Comparison of ENCODE assay signal across 17 cellular contexts in genomic region chr3:129611446-129611800, GRCh38. TPM values are rescaled to one million over a fixed set of nuclear protein-coding genes. Genes with fewer than 3 reads are reported as not detected.
DNase-seq lines count a peak whose midpoint lies in the region; ATAC-seq, FAIRE-seq and TF ChIP-seq lines count a peak whose summit lies in the region.
"Had no signal": no experiment of that assay in that cellular context is flagged by ENCODE, and none has a peak within 500 bp of the region (broad histone marks: within the 10 kb centered on the region; RNA-seq: fewer than 3 reads in every experiment).

No MANE protein-coding gene starts in this region.

- CTCF ChIA-PET in K562 (lab: Yijun Ruan, JAX; ENCODE audit: low intra/inter-chr PET ratio) = no interaction called here

- in situ Hi-C loops in K562 (cut with MboI) = no loop called here

- H3K27me3 ChIP-seq in HUES48 (ENCODE audit: control insufficient read depth, insufficient read depth, low read length) (peaks cover 10% of the 10 kb centered on the region), K562 (ENCODE audit: control insufficient read depth in 2 of 2, insufficient read depth in 2 of 2, low read length in 2 of 2) (no peaks in the 10 kb centered on the region), mesendoderm (ENCODE audit: insufficient read depth, low read length, poor library complexity) (no peaks in the 10 kb centered on the region), thoracic aorta (replicated peaks; ENCODE audit: insufficient read depth) (no peaks in the 10 kb centered on the region), MG63 (no peaks in the 10 kb centered on the region)
- H3K27me3 ChIP-seq: hepatocyte had no signal

- ATAC-seq in K562 (no peak), thoracic aorta (ENCODE audit: insufficient number of reproducible peaks, low FRiP score, low read depth) (no peak)
- ATAC-seq: activated T-helper 17 cell treated with anti-CD3 and anti-CD28 coated beads, Interleukin-2, amount 50 U/mL, for 72 hours; esophagus mucosa had no signal

- no peak for TF ChIP-seq CTCF in K562 (IDR thresholded peaks at IDR 0.05 in 2 of 3, conservative IDR thresholded peaks at IDR 0.05 in 1 of 3; ENCODE audit: insufficient read depth in 2 of 3, low read depth in 1 of 3, low read length in 3 of 3)
- TF ChIP-seq CTCF in thoracic aorta (IDR thresholded peaks at IDR 0.05) = no peak

- FAIRE-seq in K562 (lab: Jason Lieb, UNC) = no peak
- FAIRE-seq: colon, H54 had no signal

- H2AFZ ChIP-seq in K562 (ENCODE audit: low read depth, low read length) = no peak overlapping the region
- H2AFZ ChIP-seq: hepatocyte had no signal

- no peak for TF ChIP-seq POLR2A in K562 (conservative IDR thresholded peaks at IDR 0.05)

- H3K27ac ChIP-seq in HUES48 (ENCODE audit: low read depth, low read length) = peak overlapping the region; percentile 71
- no peak overlapping the region for H3K27ac ChIP-seq in K562 (ENCODE audit: extremely low read depth, low read depth, low read length)
- peak overlapping the region; percentile 81 for H3K27ac ChIP-seq in mesendoderm (ENCODE audit: low read depth, low read length)
- peak overlapping the region; percentile 67 to 70 for H3K27ac ChIP-seq in thoracic aorta
- H3K27ac ChIP-seq: C4-2B, hepatocyte had no signal

- DNase-seq in K562 (ENCODE audit: extremely low read depth in 1 of 4, low spot score in 3 of 4) (no peak), mesendoderm (no peak), thoracic aorta (ENCODE audit: low spot score) (no peak), NCI-H1417 (lab: John Stamatoyannopoulos, UW) (no peak), MG63 (no peak), DMS53 (lab: John Stamatoyannopoulos, UW) (no peak)
- DNase-seq: DND-41, naive B cell, NCI-H1417 treated with DMSO at 0.1 percent for 48 hours, OCI-M1 had no signal

- no peak overlapping the region for H2BK120ac ChIP-seq in mesendoderm (ENCODE audit: low read depth, low read length)

- peak overlapping the region; percentile 60 for H3K23ac ChIP-seq in mesendoderm (ENCODE audit: low read length)

- no peak overlapping the region for H2BK15ac ChIP-seq in mesendoderm (replicated peaks; ENCODE audit: low read depth)

- no peaks in the 10 kb centered on the region for H3K79me1 ChIP-seq in mesendoderm (ENCODE audit: low read length)

- H3K9me3 ChIP-seq in HUES48 (ENCODE audit: control insufficient read depth, insufficient read depth, low read length) (no peaks in the 10 kb centered on the region), K562 (replicated peaks; ENCODE audit: control insufficient read depth, insufficient read depth, low read depth, low read length) (no peaks in the 10 kb centered on the region), thoracic aorta (no peaks in the 10 kb centered on the region), MG63 (no peaks in the 10 kb centered on the region)

- peak overlapping the region; percentile 74 for H4K5ac ChIP-seq in mesendoderm (ENCODE audit: low read length)

- H3K79me2 ChIP-seq in K562 (ENCODE audit: control insufficient read depth, insufficient read depth, low read length) (no peaks in the 10 kb centered on the region), mesendoderm (ENCODE audit: control insufficient read depth, insufficient read depth, low read length) (no peaks in the 10 kb centered on the region)
- H3K79me2 ChIP-seq: hepatocyte had no signal

- BruUV-seq in K562 (replicated peaks; lab: Mats Ljungman, UMichigan) = no TSS peak

- H3K4ac ChIP-seq in mesendoderm (ENCODE audit: low read depth, low read length) = peak overlapping the region; percentile 6

- H3K4me3 ChIP-seq in HUES48 (ENCODE audit: low read depth, low read length) (no peak overlapping the region), K562 (no peak overlapping the region), mesendoderm (ENCODE audit: low read length) (no peak overlapping the region), thoracic aorta (peak overlapping the region; percentile 25), MG63 (no peak overlapping the region)
- H3K4me3 ChIP-seq: hepatocyte had no signal

- 96% methylated on average over 5 of the region's 9 CpGs for WGBS in K562 (ENCODE audit: insufficient coverage, low coverage, missing lambda C conversion rate)
- WGBS in mesendoderm (ENCODE audit: extremely low coverage, insufficient coverage, low lambda C conversion rate) = no CpG with 5 or more reads among the region's 9 CpGs

- no peaks in the 10 kb centered on the region for H4K20me1 ChIP-seq in K562 (replicated peaks; ENCODE audit: control insufficient read depth, insufficient read depth, low read length)

- peak overlapping the region; percentile 51 for H3K56ac ChIP-seq in mesendoderm (ENCODE audit: low read length)

- POLR2A ChIA-PET in K562 (lab: Yijun Ruan, JAX) = no interaction called here

- no peak overlapping the region for H4K8ac ChIP-seq in mesendoderm (ENCODE audit: low read depth, low read length)

- peak overlapping the region; percentile 72 for H2AK5ac ChIP-seq in mesendoderm (ENCODE audit: low read length)

- H3K9me1 ChIP-seq in K562 (ENCODE audit: control insufficient read depth, insufficient read depth, low read length) = no peaks in the 10 kb centered on the region

- peak overlapping the region; percentile 33 for H3K18ac ChIP-seq in mesendoderm (ENCODE audit: low read length)

- H3K4me1 ChIP-seq in HUES48 (ENCODE audit: control insufficient read depth, insufficient read depth, low read length) (peaks cover 23% of the 10 kb centered on the region), K562 (replicated peaks in 1 of 2; ENCODE audit: control insufficient read depth in 2 of 2, insufficient read depth in 2 of 2, low read length in 2 of 2) (peaks cover 24 to 73% of the 10 kb centered on the region in 2 experiments; a peak in 4 of 5 replicates), mesendoderm (ENCODE audit: control insufficient read depth, low read depth, low read length) (peaks cover 17% of the 10 kb centered on the region), thoracic aorta (ENCODE audit: control insufficient read depth in 1 of 2, low read depth in 2 of 2) (peaks cover 63 to 69% of the 10 kb centered on the region in 2 donors)

- peak overlapping the region; percentile 74 for H2BK5ac ChIP-seq in mesendoderm (ENCODE audit: low read length)

- no peak overlapping the region for H3K4me2 ChIP-seq in K562 (ENCODE audit: insufficient read depth, low read length)
- H3K4me2 ChIP-seq in mesendoderm (ENCODE audit: low read length) = no peak overlapping the region
- H3K4me2 ChIP-seq: hepatocyte had no signal

- no peak for TF ChIP-seq RAD21 in K562 (CRISPR knock-in tag; conservative IDR thresholded peaks at IDR 0.05 in 1 of 2, IDR thresholded peaks at IDR 0.05 in 1 of 2)

- H3K36me3 ChIP-seq in HUES48 (ENCODE audit: control insufficient read depth, insufficient read depth, low read length) (no peaks in the 10 kb centered on the region), K562 (ENCODE audit: control insufficient read depth, insufficient read depth, low read length) (no peaks in the 10 kb centered on the region), mesendoderm (ENCODE audit: control insufficient read depth, insufficient read depth, low read length) (no peaks in the 10 kb centered on the region), thoracic aorta (no peaks in the 10 kb centered on the region), MG63 (no peaks in the 10 kb centered on the region)

- no peak for TF ChIP-seq EP300 in K562 (IDR thresholded peaks at IDR 0.05; ENCODE audit: low read length)

- intact Hi-C loops in K562 (cut with micrococcal nuclease) = no loop called here

- H3K9ac ChIP-seq in HUES48 (ENCODE audit: low read depth, low read length) (no peak overlapping the region), K562 (ENCODE audit: insufficient read depth in 1 of 2, low read depth in 2 of 2, low read length in 2 of 2) (no peak overlapping the region), mesendoderm (ENCODE audit: low read length) (peak overlapping the region; percentile 45)

TF ChIP-seq in K562, 482 proteins besides CTCF, POLR2A, EP300 and RAD21:
- TF ChIP-seq RBM25 (IDR thresholded peaks at IDR 0.05; ENCODE audit: low read depth, low read length, severe bottlenecking) = peak; percentile 59
- no peak for TF ChIP-seq RB1 (IDR thresholded peaks at IDR 0.05; ENCODE audit: low read depth)
- TF ChIP-seq THRAP3 (IDR thresholded peaks at IDR 0.05; ENCODE audit: borderline replicate concordance) = no peak
- peak; percentile 62 for TF ChIP-seq ZFP36 (IDR thresholded peaks at IDR 0.05; ENCODE audit: low read depth, low read length, partially characterized antibody)
- no peak for TF ChIP-seq HCFC1 (IDR thresholded peaks at IDR 0.05; ENCODE audit: low read depth, low read length)
- TF ChIP-seq KDM1A (IDR thresholded peaks at IDR 0.05) = peak; percentile 40 to 61; a peak in 3 of 4 replicates
- peak; percentile 86 for TF ChIP-seq BCOR (IDR thresholded peaks at IDR 0.05)

RNA-seq across cellular contexts. Expression of gene PLXND1, which starts 4.9 kb away (rescaled TPM):
- 63.2 and 146 TPM in 2 replicates for total RNA-seq in K562 (2011; cell fraction: chromatin; rRNA removed; ENCODE audit: low replicate concordance)
- 60.7 and 67.2 TPM in 2 replicates for total RNA-seq in K562 (2011; cell fraction: nucleolus; rRNA removed)
- total RNA-seq in K562 (2011; cell fraction: nucleoplasm; rRNA removed) = 60.1 and 91.1 TPM in 2 replicates
- total RNA-seq in K562 (2014; rRNA removed) (10.6 and 17.2 TPM in 2 replicates), K562 (2014; rRNA removed; fragmentation: Illumina TruSeq; extraction: Trizol) (8.4 and 11.2 TPM in 2 replicates), K562 (2015; rRNA removed; fragmentation: Illumina TruSeq; extraction: Trizol) (18.6 and 18.8 TPM in 2 replicates), K562 (2021) (28.1 and 28.2 TPM in 2 replicates), thoracic aorta (100 to 1,000 TPM; 207 to 246 TPM)
- polyA plus RNA-seq in K562 (2011; rRNA removed) (14.0 and 18.1 TPM in 2 replicates), K562 (2014; fragmentation: Illumina TruSeq; extraction: Trizol) (28.8 and 33.3 TPM in 2 replicates), K562 (2014; fragmentation: Nextera tagmentation; extraction: Ambion mirVana) (under 1 TPM; 0.34 to 0.70 TPM), K562 (2014; rRNA removed) (24.8 and 24.9 TPM in 2 replicates)
- 16.9 and 18.1 TPM in 2 replicates for polyA plus RNA-seq in K562 (2011; cell fraction: cytosol; rRNA removed)
- 98.5 and 119 TPM in 2 replicates for polyA plus RNA-seq in K562 (2011; cell fraction: nucleus; rRNA removed)
- 27.6 and 28.7 TPM in 2 replicates for polyA plus RNA-seq in K562 (2012)
- 10.0 and 13.0 TPM in 2 replicates for polyA minus RNA-seq in K562 (2011; rRNA and poly(A)+ RNA removed)
- 16.8 and 20.7 TPM in 2 replicates for polyA minus RNA-seq in K562 (2011; cell fraction: cytosol; rRNA and poly(A)+ RNA removed)
- polyA minus RNA-seq in K562 (2011; cell fraction: nucleus; rRNA and poly(A)+ RNA removed) = 24.2 and 31.4 TPM in 2 replicates
- 94.2 TPM for polyA plus RNA-seq in mesendoderm (2013, experiment 1 of 2)
- 90.0 TPM for polyA plus RNA-seq in mesendoderm (2013, experiment 2 of 2)
- 5.8 and 21.9 TPM in 2 replicates for total RNA-seq in MG63 (2014; rRNA removed; shearing (Covaris generic); ENCODE audit: low replicate concordance)
